ENCODE assay signal across 1 cellular context in the genomic region with DNA sequence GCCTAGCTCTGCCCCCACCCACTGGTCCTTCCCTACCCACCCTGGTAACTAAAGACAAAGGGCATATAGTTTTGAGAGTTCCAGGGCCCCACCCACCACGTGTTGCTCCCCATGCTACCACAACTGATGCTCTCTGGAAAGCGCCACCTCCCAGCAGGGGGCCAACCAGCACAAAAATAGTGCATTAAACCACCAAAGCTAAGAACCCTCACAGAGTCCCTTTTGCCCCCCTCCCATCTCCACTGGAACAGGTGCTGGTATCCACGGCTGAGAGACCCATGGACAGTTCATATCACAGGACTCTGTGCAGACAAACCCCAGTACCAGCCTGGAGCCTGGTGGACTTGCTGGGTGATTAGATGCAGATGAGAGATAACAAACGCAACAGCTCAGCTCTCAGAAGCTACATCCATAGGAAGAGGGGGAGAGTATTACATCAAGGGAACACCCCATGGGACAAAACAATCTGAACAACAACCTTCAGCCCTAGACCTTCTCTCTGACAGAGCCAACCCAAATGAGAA.
TF ChIP-seq lines count a peak whose summit lies in the region.

No MANE protein-coding gene starts in this region.

TF ChIP-seq in SK-N-SH treated with all-trans-retinoic acid at 6 μM for 48 hours, 23 proteins besides CTCF, POLR2A, EP300 and RAD21 (continued from another document):
- TF ChIP-seq, protein P1, sequence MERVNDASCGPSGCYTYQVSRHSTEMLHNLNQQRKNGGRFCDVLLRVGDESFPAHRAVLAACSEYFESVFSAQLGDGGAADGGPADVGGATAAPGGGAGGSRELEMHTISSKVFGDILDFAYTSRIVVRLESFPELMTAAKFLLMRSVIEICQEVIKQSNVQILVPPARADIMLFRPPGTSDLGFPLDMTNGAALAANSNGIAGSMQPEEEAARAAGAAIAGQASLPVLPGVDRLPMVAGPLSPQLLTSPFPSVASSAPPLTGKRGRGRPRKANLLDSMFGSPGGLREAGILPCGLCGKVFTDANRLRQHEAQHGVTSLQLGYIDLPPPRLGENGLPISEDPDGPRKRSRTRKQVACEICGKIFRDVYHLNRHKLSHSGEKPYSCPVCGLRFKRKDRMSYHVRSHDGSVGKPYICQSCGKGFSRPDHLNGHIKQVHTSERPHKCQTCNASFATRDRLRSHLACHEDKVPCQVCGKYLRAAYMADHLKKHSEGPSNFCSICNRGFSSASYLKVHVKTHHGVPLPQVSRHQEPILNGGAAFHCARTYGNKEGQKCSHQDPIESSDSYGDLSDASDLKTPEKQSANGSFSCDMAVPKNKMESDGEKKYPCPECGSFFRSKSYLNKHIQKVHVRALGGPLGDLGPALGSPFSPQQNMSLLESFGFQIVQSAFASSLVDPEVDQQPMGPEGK (CRISPR knock-in tag; IDR thresholded peaks at IDR 0.05; ENCODE audit: borderline replicate concordance): no peak
- TF ChIP-seq SNAI2 (CRISPR knock-in tag; IDR thresholded peaks at IDR 0.05): no peak
- TF ChIP-seq ESRRG (CRISPR knock-in tag; IDR thresholded peaks at IDR 0.05): no peak
- TF ChIP-seq ARNTL (CRISPR knock-in tag; IDR thresholded peaks at IDR 0.05; ENCODE audit: borderline replicate concordance, low read depth): no peak
- TF ChIP-seq ZNF8 (CRISPR knock-in tag; IDR thresholded peaks at IDR 0.05): no peak
- no peak for TF ChIP-seq CSDC2 (CRISPR knock-in tag; IDR thresholded peaks at IDR 0.05)
- TF ChIP-seq RARB (CRISPR knock-in tag; IDR thresholded peaks at IDR 0.05): no peak
- TF ChIP-seq ZFP3 (CRISPR knock-in tag; IDR thresholded peaks at IDR 0.05): no peak
- no peak for TF ChIP-seq ZC3H10 (CRISPR knock-in tag; IDR thresholded peaks at IDR 0.05)
- TF ChIP-seq GLIS3 (CRISPR knock-in tag; IDR thresholded peaks at IDR 0.05): no peak
- TF ChIP-seq PPARA (CRISPR knock-in tag; IDR thresholded peaks at IDR 0.05; ENCODE audit: borderline replicate concordance): no peak
- TF ChIP-seq, protein P2, sequence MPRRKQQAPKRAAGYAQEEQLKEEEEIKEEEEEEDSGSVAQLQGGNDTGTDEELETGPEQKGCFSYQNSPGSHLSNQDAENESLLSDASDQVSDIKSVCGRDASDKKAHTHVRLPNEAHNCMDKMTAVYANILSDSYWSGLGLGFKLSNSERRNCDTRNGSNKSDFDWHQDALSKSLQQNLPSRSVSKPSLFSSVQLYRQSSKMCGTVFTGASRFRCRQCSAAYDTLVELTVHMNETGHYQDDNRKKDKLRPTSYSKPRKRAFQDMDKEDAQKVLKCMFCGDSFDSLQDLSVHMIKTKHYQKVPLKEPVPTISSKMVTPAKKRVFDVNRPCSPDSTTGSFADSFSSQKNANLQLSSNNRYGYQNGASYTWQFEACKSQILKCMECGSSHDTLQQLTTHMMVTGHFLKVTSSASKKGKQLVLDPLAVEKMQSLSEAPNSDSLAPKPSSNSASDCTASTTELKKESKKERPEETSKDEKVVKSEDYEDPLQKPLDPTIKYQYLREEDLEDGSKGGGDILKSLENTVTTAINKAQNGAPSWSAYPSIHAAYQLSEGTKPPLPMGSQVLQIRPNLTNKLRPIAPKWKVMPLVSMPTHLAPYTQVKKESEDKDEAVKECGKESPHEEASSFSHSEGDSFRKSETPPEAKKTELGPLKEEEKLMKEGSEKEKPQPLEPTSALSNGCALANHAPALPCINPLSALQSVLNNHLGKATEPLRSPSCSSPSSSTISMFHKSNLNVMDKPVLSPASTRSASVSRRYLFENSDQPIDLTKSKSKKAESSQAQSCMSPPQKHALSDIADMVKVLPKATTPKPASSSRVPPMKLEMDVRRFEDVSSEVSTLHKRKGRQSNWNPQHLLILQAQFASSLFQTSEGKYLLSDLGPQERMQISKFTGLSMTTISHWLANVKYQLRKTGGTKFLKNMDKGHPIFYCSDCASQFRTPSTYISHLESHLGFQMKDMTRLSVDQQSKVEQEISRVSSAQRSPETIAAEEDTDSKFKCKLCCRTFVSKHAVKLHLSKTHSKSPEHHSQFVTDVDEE (CRISPR knock-in tag; IDR thresholded peaks at IDR 0.05): no peak
- no peak for TF ChIP-seq ZFP30 (CRISPR knock-in tag; IDR thresholded peaks at IDR 0.05)
